In the genomic region with DNA sequence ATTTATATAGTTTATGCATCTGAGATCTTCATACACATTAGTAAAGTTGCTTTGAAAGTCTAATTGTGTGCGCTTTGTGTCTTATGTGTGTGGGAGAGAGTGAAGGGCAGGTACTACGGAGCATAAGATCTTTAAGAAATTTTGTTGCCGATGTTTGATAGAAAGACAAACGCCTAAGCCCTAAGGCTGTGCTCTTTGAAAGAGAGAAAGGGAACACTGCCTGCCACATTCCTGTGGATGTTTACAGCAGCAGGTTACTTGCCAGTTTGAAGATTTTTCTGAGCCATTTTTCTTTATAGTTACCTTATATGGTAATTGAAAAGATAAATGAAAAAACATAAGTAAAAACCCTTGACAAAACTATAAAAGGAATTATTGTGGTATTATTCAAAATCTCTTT, we compare ENCODE assay signal across 17 cellular contexts. TPM values are rescaled to one million over a fixed set of nuclear protein-coding genes. Genes with fewer than 3 reads are reported as not detected.
A peak's percentile ranks its signal among the peaks of the same experiment; 100 is the strongest.
DNase-seq lines count a peak whose midpoint lies in the region; ATAC-seq and TF ChIP-seq lines count a peak whose summit lies in the region.
"Had no signal": no experiment of that assay in that cellular context is flagged by ENCODE, and none has a peak within 500 bp of the region (broad histone marks: within the 10 kb centered on the region; RNA-seq: fewer than 3 reads in every experiment).

No MANE protein-coding gene starts in this region.

- H3K36me3 ChIP-seq in trophoblast cell (ENCODE audit: control insufficient read depth in 1 of 2, insufficient read depth in 2 of 2, low read length in 2 of 2) (peaks cover 4 to 9% of the 10 kb centered on the region in 2 experiments), neuronal stem cell (replicated peaks in 1 of 2; ENCODE audit: control insufficient read depth in 2 of 2, insufficient read depth in 2 of 2, low read length in 2 of 2) (peaks cover 2 to 68% of the 10 kb centered on the region in 2 donors), transverse colon (peaks cover 0 to 34% (median 9%) of the 10 kb centered on the region in 4 donors)

- no peaks in the 10 kb centered on the region for H3K9me3 Mint-ChIP-seq in activated CD8-positive, alpha-beta memory T cell treated with anti-CD3 and anti-CD28 coated beads, Interleukin-2, amount 10 ng/mL, durations not matched to agents 7 days and 5 days (ENCODE audit: low read depth)
- no peaks in the 10 kb centered on the region for H3K9me3 Mint-ChIP-seq in effector memory CD8-positive, alpha-beta T cell

- peak; percentile 14 for DNase-seq in M059J (ENCODE audit: low read depth)
- peak; percentile 45 for DNase-seq in fibroblast of peridontal ligament (ENCODE audit: extremely low read depth)
- DNase-seq in trophoblast cell = no peak
- no peak for DNase-seq in activated CD8-positive, alpha-beta memory T cell treated with anti-CD3 and anti-CD28 coated beads, Interleukin-2, amount 10 ng/mL, durations not matched to agents 7 days and 5 days
- no peak for DNase-seq in effector memory CD8-positive, alpha-beta T cell
- DNase-seq in neuronal stem cell (ENCODE audit: low spot score) = no peak
- DNase-seq in transverse colon = no peak
- DNase-seq: AML-193, HCEC 1CT, NCI-H1105 treated with DMSO at 0.1 percent for 48 hours, NCI-H1694, NCI-H2107, NCI-H510A treated with DMSO at 0.1 percent for 48 hours, NCI-H774, SHP77 had no signal

- H3K9me3 ChIP-seq in trophoblast cell (ENCODE audit: insufficient read depth, low read depth, low read length) (no peaks in the 10 kb centered on the region), neuronal stem cell (replicated peaks in 1 of 2; ENCODE audit: control insufficient read depth in 2 of 2, insufficient read depth in 1 of 2, low read depth in 1 of 2, low read length in 2 of 2) (no peaks in the 10 kb centered on the region), transverse colon (no peaks in the 10 kb centered on the region)

- H2BK12ac ChIP-seq in trophoblast cell (ENCODE audit: low read length) (no peak overlapping the region), neuronal stem cell (ENCODE audit: low read length) (no peak overlapping the region)

- no peak overlapping the region for H3K27ac Mint-ChIP-seq in activated CD8-positive, alpha-beta memory T cell treated with anti-CD3 and anti-CD28 coated beads, Interleukin-2, amount 10 ng/mL, durations not matched to agents 7 days and 5 days
- no peak overlapping the region for H3K27ac Mint-ChIP-seq in effector memory CD8-positive, alpha-beta T cell

- H2AFZ ChIP-seq in trophoblast cell (ENCODE audit: insufficient read depth, low read length, poor library complexity) = no peak overlapping the region
- H2AFZ ChIP-seq in neuronal stem cell (ENCODE audit: low read length) = no peak overlapping the region

- H3K79me1 ChIP-seq in trophoblast cell (ENCODE audit: low read length) (no peaks in the 10 kb centered on the region), neuronal stem cell (ENCODE audit: low read depth, low read length) (no peaks in the 10 kb centered on the region)

- peaks cover 15% of the 10 kb centered on the region for H3K36me3 Mint-ChIP-seq in activated CD8-positive, alpha-beta memory T cell treated with anti-CD3 and anti-CD28 coated beads, Interleukin-2, amount 10 ng/mL, durations not matched to agents 7 days and 5 days
- H3K36me3 Mint-ChIP-seq in effector memory CD8-positive, alpha-beta T cell (ENCODE audit: insufficient read depth) = peaks cover 28% of the 10 kb centered on the region

- no peak overlapping the region for H3K18ac ChIP-seq in trophoblast cell (ENCODE audit: low read length)
- H3K18ac ChIP-seq in neuronal stem cell (ENCODE audit: low read length) = no peak overlapping the region

- H3K4me3 ChIP-seq in trophoblast cell (ENCODE audit: low read depth, low read length) (no peak overlapping the region), neuronal stem cell (ENCODE audit: low read length in 2 of 2) (no peak overlapping the region), transverse colon (no peak overlapping the region)
- H3K4me3 ChIP-seq: SK-N-MC had no signal

- H3K14ac ChIP-seq in trophoblast cell (ENCODE audit: low read length) = no peak overlapping the region
- H3K14ac ChIP-seq in neuronal stem cell (ENCODE audit: low read length) = no peak overlapping the region

- H4K12ac ChIP-seq in trophoblast cell (ENCODE audit: low read depth, low read length) = no peak overlapping the region

- no peak overlapping the region for H4K91ac ChIP-seq in trophoblast cell (ENCODE audit: low read depth, low read length)
- no peak overlapping the region for H4K91ac ChIP-seq in neuronal stem cell (ENCODE audit: low read depth, low read length, poor library complexity)

- H3K4me2 ChIP-seq in trophoblast cell (ENCODE audit: low read length) (peak overlapping the region; percentile 34), neuronal stem cell (ENCODE audit: insufficient read depth, low read length, poor library complexity, severe bottlenecking) (no peak overlapping the region)

- WGBS in trophoblast cell (ENCODE audit: extremely low coverage, insufficient coverage, insufficient read length) = no CpG with 5 or more reads among the region's 4 CpGs
- WGBS in neuronal stem cell (ENCODE audit: extremely low coverage in 2 of 2, insufficient read length in 2 of 2, insufficient replicate concordance in 1 of 2), 2 donors = no CpG with 5 or more reads among the region's 4 CpGs
- WGBS in transverse colon (ENCODE audit: low coverage in 1 of 2), 2 donors = 80 to 81% methylated on average over 4 of the region's 4 CpGs

- in situ Hi-C loops in transverse colon (cut with MboI; ENCODE audit: low pct_ligation_motif_present in 1 of 4, low pct_unique_long_range_greater_than_20kb in 1 of 4, low sequenced_read_pairs in 3 of 4) = no loop called here

- H3K27me3 ChIP-seq in trophoblast cell (ENCODE audit: insufficient read depth, low read length) (no peaks in the 10 kb centered on the region), neuronal stem cell (ENCODE audit: control insufficient read depth in 3 of 3, insufficient read depth in 3 of 3, low read depth in 1 of 3, low read length in 3 of 3) (no peaks in the 10 kb centered on the region), transverse colon (no peaks in the 10 kb centered on the region)

- H3K9ac ChIP-seq in trophoblast cell (ENCODE audit: low read length) (no peak overlapping the region), neuronal stem cell (ENCODE audit: low read depth, low read length, poor library complexity) (no peak overlapping the region)

- no peak for TF ChIP-seq POLR2A in transverse colon (IDR thresholded peaks at IDR 0.05)

- CTCF ChIA-PET in activated CD8-positive, alpha-beta memory T cell treated with anti-CD3 and anti-CD28 coated beads, Interleukin-2, amount 10 ng/mL, durations not matched to agents 7 days and 5 days (lab: Charles Lee) = no interaction called here

- H4K8ac ChIP-seq in trophoblast cell (ENCODE audit: low read depth, low read length) (no peak overlapping the region), neuronal stem cell (ENCODE audit: low read depth, low read length) (no peak overlapping the region)

- no peaks in the 10 kb centered on the region for H3K4me1 ChIP-seq in trophoblast cell (ENCODE audit: control insufficient read depth in 1 of 2, insufficient read depth in 2 of 2, low read length in 2 of 2)
- H3K4me1 ChIP-seq in neuronal stem cell (ENCODE audit: control insufficient read depth in 2 of 2, insufficient read depth in 1 of 2, low read depth in 1 of 2, low read length in 2 of 2) = peaks cover 0 to 3% of the 10 kb centered on the region in 2 donors
- H3K4me1 ChIP-seq in transverse colon = peaks cover 0 to 8% (median 0%) of the 10 kb centered on the region in 4 donors

- H3K27ac ChIP-seq in trophoblast cell (ENCODE audit: low read depth, low read length) = no peak overlapping the region
- H3K27ac ChIP-seq in neuronal stem cell (replicated peaks; ENCODE audit: low read length) = no peak overlapping the region
- H3K27ac ChIP-seq in transverse colon = no peak overlapping the region
- H3K27ac ChIP-seq: C4-2B, SK-N-MC had no signal

- no peak overlapping the region for H2BK120ac ChIP-seq in trophoblast cell (ENCODE audit: insufficient read depth, low read length, poor library complexity)
- no peak overlapping the region for H2BK120ac ChIP-seq in neuronal stem cell (ENCODE audit: low read depth, low read length)

- TF ChIP-seq EP300 in transverse colon (IDR thresholded peaks at IDR 0.05; ENCODE audit: low read depth) = no peak

- ATAC-seq in activated CD8-positive, alpha-beta memory T cell treated with anti-CD3 and anti-CD28 coated beads, Interleukin-2, amount 10 ng/mL, durations not matched to agents 7 days and 5 days = no peak
- no peak for ATAC-seq in effector memory CD8-positive, alpha-beta T cell (replicated peaks)

- intact Hi-C loops in transverse colon (cut with DNase I; ENCODE audit: low total_unique reads) = no loop called here

- no peak overlapping the region for H3K23ac ChIP-seq in trophoblast cell (ENCODE audit: low read length)
- no peak overlapping the region for H3K23ac ChIP-seq in neuronal stem cell (ENCODE audit: low read depth, low read length, poor library complexity)

- H3K4ac ChIP-seq in trophoblast cell (ENCODE audit: low read depth, low read length) = no peak overlapping the region
- H3K4ac ChIP-seq in neuronal stem cell (ENCODE audit: low read length) = no peak overlapping the region

- no peak for TF ChIP-seq CTCF in transverse colon (IDR thresholded peaks at IDR 0.05)

- no peak overlapping the region for H2BK15ac ChIP-seq in neuronal stem cell (ENCODE audit: low read length)

- H3K79me2 ChIP-seq in trophoblast cell (ENCODE audit: control insufficient read depth, insufficient read depth, low read length, poor library complexity) = no peaks in the 10 kb centered on the region

- H2BK5ac ChIP-seq in trophoblast cell (ENCODE audit: low read depth, low read length, poor library complexity) = no peak overlapping the region
- no peak overlapping the region for H2BK5ac ChIP-seq in neuronal stem cell (ENCODE audit: low read length)

- no peaks in the 10 kb centered on the region for H3K27me3 Mint-ChIP-seq in activated CD8-positive, alpha-beta memory T cell treated with anti-CD3 and anti-CD28 coated beads, Interleukin-2, amount 10 ng/mL, durations not matched to agents 7 days and 5 days
- no peaks in the 10 kb centered on the region for H3K27me3 Mint-ChIP-seq in effector memory CD8-positive, alpha-beta T cell

- no peak overlapping the region for H3K4me3 Mint-ChIP-seq in activated CD8-positive, alpha-beta memory T cell treated with anti-CD3 and anti-CD28 coated beads, Interleukin-2, amount 10 ng/mL, durations not matched to agents 7 days and 5 days
- no peak overlapping the region for H3K4me3 Mint-ChIP-seq in effector memory CD8-positive, alpha-beta T cell

- H2AK5ac ChIP-seq in trophoblast cell (ENCODE audit: low read length) (no peak overlapping the region), neuronal stem cell (ENCODE audit: low read depth, low read length) (no peak overlapping the region)

- H3K4me1 Mint-ChIP-seq in activated CD8-positive, alpha-beta memory T cell treated with anti-CD3 and anti-CD28 coated beads, Interleukin-2, amount 10 ng/mL, durations not matched to agents 7 days and 5 days = no peaks in the 10 kb centered on the region
- peaks cover 0 to 7% of the 10 kb centered on the region in 2 donors for H3K4me1 Mint-ChIP-seq in effector memory CD8-positive, alpha-beta T cell (ENCODE audit: low read depth in 2 of 2)

RNA-seq across cellular contexts. Expression of gene DTWD1, which starts 17.0 kb away (rescaled TPM):
- 28.2 and 34.3 TPM in 2 replicates for total RNA-seq in M059J (2014; rRNA removed; shearing (Covaris generic))
- polyA plus RNA-seq in trophoblast cell (2013) = 10.1 and 11.2 TPM in 2 replicates
- total RNA-seq in activated CD8-positive, alpha-beta memory T cell treated with anti-CD3 and anti-CD28 coated beads, Interleukin-2, amount 10 ng/mL, durations not matched to agents 7 days and 5 days = 10 to 100 TPM; 14.1 to 16.9 TPM
- polyA plus RNA-seq in neuronal stem cell (2013, experiment 1 of 2) = 28.2 TPM
- polyA plus RNA-seq in neuronal stem cell (2013, experiment 2 of 2) = 28.1 TPM
- total RNA-seq in transverse colon = 10 to 100 TPM in 3 of 4 donors, 1 to 10 TPM in 1; 3.0 to 22.1 (median 17.1) TPM

RNA-seq across cellular contexts. Expression of gene FAM227B, which starts 17.2 kb away (rescaled TPM):
- total RNA-seq in M059J (2014; rRNA removed; shearing (Covaris generic)) = 6.5 and 9.3 TPM in 2 replicates
- polyA plus RNA-seq in trophoblast cell (2013) = 3.0 and 3.8 TPM in 2 replicates
- 1 to 10 TPM; 2.4 to 3.3 TPM for total RNA-seq in activated CD8-positive, alpha-beta memory T cell treated with anti-CD3 and anti-CD28 coated beads, Interleukin-2, amount 10 ng/mL, durations not matched to agents 7 days and 5 days
- polyA plus RNA-seq in neuronal stem cell (2013, experiment 1 of 2) = 10.0 TPM
- polyA plus RNA-seq in neuronal stem cell (2013, experiment 2 of 2) = 11.2 TPM
- 1 to 10 TPM; 3.3 to 9.2 (median 6.6) TPM for total RNA-seq in transverse colon

Comparison
In these comparisons a context has a peak if more than half of its experiments do, and no peak if none do; other contexts are left out.
1. DNase-seq: peak in M059J (single experiment) and fibroblast of peridontal ligament (single experiment); none in trophoblast cell (0 of 2), activated CD8-positive, alpha-beta memory T cell treated with anti-CD3 and anti-CD28 coated beads, Interleukin-2, amount 10 ng/mL, durations not matched to agents 7 days and 5 days (single experiment), effector memory CD8-positive, alpha-beta T cell (0 of 3), neuronal stem cell (single experiment) and transverse colon (single experiment).